1 cellular context compared by ENCODE assay signal in genomic region chr10:102620138-102620591, GRCh38.
TF ChIP-seq lines count a peak whose summit lies in the region.

No MANE protein-coding gene starts in this region.

TF ChIP-seq in HepG2, 621 proteins besides CTCF, POLR2A, EP300 and RAD21 (continued from another document):
- TF ChIP-seq PAXIP1 (CRISPR knock-in tag; conservative IDR thresholded peaks at IDR 0.05) (no peak), HMG20B (CRISPR knock-in tag; conservative IDR thresholded peaks at IDR 0.05) (no peak), GATA4 (IDR thresholded peaks at IDR 0.05; ENCODE audit: borderline replicate concordance, low read depth) (no peak), SAFB2 (CRISPR knock-in tag; IDR thresholded peaks at IDR 0.05; ENCODE audit: borderline replicate concordance, low read depth) (no peak), ZNF562 (CRISPR knock-in tag; IDR thresholded peaks at IDR 0.05; ENCODE audit: borderline replicate concordance) (no peak), HNF1B (CRISPR knock-in tag; IDR thresholded peaks at IDR 0.05) (no peak)
